ENCODE assay signal across 9 cellular contexts in genomic region chr3:46960081-46960701, GRCh38. TPM values are rescaled to one million over a fixed set of nuclear protein-coding genes. Genes with fewer than 3 reads are reported as not detected.
A peak's percentile ranks its signal among the peaks of the same experiment; 100 is the strongest.
DNase-seq lines count a peak whose midpoint lies in the region; ATAC-seq, FAIRE-seq and TF ChIP-seq lines count a peak whose summit lies in the region.
"Had no signal": no experiment of that assay in that cellular context is flagged by ENCODE, and none has a peak within 500 bp of the region (broad histone marks: within the 10 kb centered on the region; RNA-seq: fewer than 3 reads in every experiment).

No MANE protein-coding gene starts in this region.

- peaks cover 12% of the 10 kb centered on the region for H3K36me3 Mint-ChIP-seq in activated T-cell treated with anti-CD3 and anti-CD28 coated beads, Interleukin-2, amount 50 U/mL, for 4 hours (ENCODE audit: insufficient read depth)
- peaks cover 19% of the 10 kb centered on the region for H3K36me3 Mint-ChIP-seq in type B pancreatic cell

- H3K9me3 Mint-ChIP-seq in activated T-cell treated with anti-CD3 and anti-CD28 coated beads, Interleukin-2, amount 50 U/mL, for 4 hours, result no peaks in the 10 kb centered on the region
- peaks cover 4% of the 10 kb centered on the region for H3K9me3 Mint-ChIP-seq in type B pancreatic cell

- WGBS in prostate gland, result 27% methylated on average over 4 of the region's 4 CpGs

- H3K4me1 Mint-ChIP-seq in activated T-cell treated with anti-CD3 and anti-CD28 coated beads, Interleukin-2, amount 50 U/mL, for 4 hours (ENCODE audit: low read depth), result peaks cover 80% of the 10 kb centered on the region
- peaks cover 60% of the 10 kb centered on the region for H3K4me1 Mint-ChIP-seq in type B pancreatic cell (ENCODE audit: unreplicated experiment)

- peak overlapping the region; percentile 88 to 91 for H3K27ac ChIP-seq in kidney (ENCODE audit: low read depth in 2 of 2, low read length in 2 of 2)
- H3K27ac ChIP-seq in prostate gland, result no peak overlapping the region

- peak overlapping the region; percentile 63 to 79 for H3K9ac ChIP-seq in kidney (ENCODE audit: low read length in 2 of 2)

- FAIRE-seq in kidney (lab: Jason Lieb, UNC), result no peak
- FAIRE-seq: G401.6 had no signal

- DNase-seq in activated T-cell treated with anti-CD3 and anti-CD28 coated beads, Interleukin-2, amount 50 U/mL, for 4 hours, result no peak
- DNase-seq in activated T-cell treated with anti-CD3 and anti-CD28 coated beads, Interleukin-2, amount 50 U/mL, for 1 hour, result no peak
- peak; percentile 70 for DNase-seq in astrocyte of the spinal cord (ENCODE audit: low read depth, low spot score)
- DNase-seq in kidney, result peak; percentile 63
- DNase-seq in type B pancreatic cell (ENCODE audit: extremely low spot score, unreplicated experiment), result no peak
- DNase-seq in prostate gland (ENCODE audit: low spot score), result no peak

- H3K36me3 ChIP-seq in kidney (ENCODE audit: control insufficient read depth in 1 of 2, insufficient read depth in 2 of 2, low read length in 2 of 2) (no peaks in the 10 kb centered on the region), prostate gland (no peaks in the 10 kb centered on the region)

- TF ChIP-seq CTCF in astrocyte of the spinal cord (IDR thresholded peaks at IDR 0.05; ENCODE audit: low read depth, low read length), result no peak
- no peak for TF ChIP-seq CTCF in kidney (IDR thresholded peaks at IDR 0.05; ENCODE audit: borderline replicate concordance, extremely low read depth, insufficient read depth)
- TF ChIP-seq CTCF in type B pancreatic cell (conservative IDR thresholded peaks at IDR 0.05), result no peak
- TF ChIP-seq CTCF in prostate gland (IDR thresholded peaks at IDR 0.05), result no peak

- no peaks in the 10 kb centered on the region for H3K27me3 ChIP-seq in prostate gland (replicated peaks; ENCODE audit: insufficient read depth)

- H3K27ac Mint-ChIP-seq in type B pancreatic cell, result peak overlapping the region; percentile 99

- H3K9me3 ChIP-seq in kidney (ENCODE audit: control insufficient read depth in 1 of 2, low read length in 2 of 2) (no peaks in the 10 kb centered on the region), prostate gland (no peaks in the 10 kb centered on the region)

- H3K4me3 ChIP-seq in astrocyte of the spinal cord (ENCODE audit: low read depth, low read length), result no peak overlapping the region
- H3K4me3 ChIP-seq in kidney (ENCODE audit: low read length in 2 of 2), result peak overlapping the region in 1 of 2 donors; percentile 42
- no peak overlapping the region for H3K4me3 ChIP-seq in prostate gland

- in situ Hi-C loops in astrocyte of the spinal cord (cut with HindIII; ENCODE audit: low sequenced_read_pairs), result no loop called here

- ATAC-seq in activated T-cell treated with anti-CD3 and anti-CD28 coated beads, Interleukin-2, amount 50 U/mL, for 4 hours, result peak in 1 of 2 donors; percentile 12
- no peak for ATAC-seq in GM18861 (IDR thresholded peaks at IDR 0.05; ENCODE audit: unreplicated experiment)
- no peak for ATAC-seq in activated CD4-positive, CD25-positive, alpha-beta regulatory T cell treated with anti-CD3 and anti-CD28 coated beads, Interleukin-2, amount 50 U/mL, for 24 hours

- no peaks in the 10 kb centered on the region for H3K27me3 Mint-ChIP-seq in activated T-cell treated with anti-CD3 and anti-CD28 coated beads, Interleukin-2, amount 50 U/mL, for 4 hours (ENCODE audit: low read depth)
- H3K27me3 Mint-ChIP-seq in type B pancreatic cell, result no peaks in the 10 kb centered on the region

- peaks cover 40 to 45% of the 10 kb centered on the region in 2 donors for H3K4me1 ChIP-seq in kidney (ENCODE audit: control insufficient read depth in 1 of 2, insufficient read depth in 1 of 2, low read depth in 1 of 2, low read length in 2 of 2)
- H3K4me1 ChIP-seq in prostate gland (replicated peaks), result no peaks in the 10 kb centered on the region

- peak overlapping the region; percentile 43 for H3K4me3 Mint-ChIP-seq in activated T-cell treated with anti-CD3 and anti-CD28 coated beads, Interleukin-2, amount 50 U/mL, for 4 hours
- H3K4me3 Mint-ChIP-seq in type B pancreatic cell, result peak overlapping the region; percentile 82

- intact Hi-C loops in kidney (cut with DNase I), result no loop called here
- intact Hi-C loops in prostate gland (cut with DNase I), result no loop called here

- TF ChIP-seq POLR2A in prostate gland (IDR thresholded peaks at IDR 0.05), result no peak

RNA-seq across cellular contexts. Expression of gene CCDC12, which starts 16.4 kb away (rescaled TPM):
- total RNA-seq in activated T-cell treated with anti-CD3 and anti-CD28 coated beads, Interleukin-2, amount 50 U/mL, for 4 hours, result 10 to 100 TPM; 75.9 to 77.6 (median 76.5) TPM
- 59.7 TPM for total RNA-seq in kidney
- polyA plus RNA-seq in kidney (ENCODE audit: insufficient read depth, low read depth, low replicate concordance), result 85.6 TPM
- total RNA-seq in type B pancreatic cell (ENCODE audit: low replicate concordance), result 46.7 and 49.7 TPM in 2 replicates
- 10 to 100 TPM; 34.6 to 78.7 TPM for total RNA-seq in prostate gland

RNA-seq across cellular contexts. Expression of gene NBEAL2, which starts 19.3 kb away (rescaled TPM):
- 10 to 100 TPM; 75.5 to 86.9 (median 80.7) TPM for total RNA-seq in activated T-cell treated with anti-CD3 and anti-CD28 coated beads, Interleukin-2, amount 50 U/mL, for 4 hours
- total RNA-seq in kidney, result 82.8 TPM
- polyA plus RNA-seq in kidney (ENCODE audit: insufficient read depth, low read depth, low replicate concordance), result 25.7 TPM
- total RNA-seq in type B pancreatic cell (ENCODE audit: low replicate concordance), result 115 and 241 TPM in 2 replicates
- total RNA-seq in prostate gland, result 10 to 100 TPM; 25.8 to 53.5 TPM

Comparison
In these comparisons a context has a peak if more than half of its experiments do, and no peak if none do; other contexts are left out.
1. DNase-seq: peak in astrocyte of the spinal cord (single experiment) and kidney (single experiment); none in activated T-cell treated with anti-CD3 and anti-CD28 coated beads, Interleukin-2, amount 50 U/mL, for 4 hours (single experiment), activated T-cell treated with anti-CD3 and anti-CD28 coated beads, Interleukin-2, amount 50 U/mL, for 1 hour (single experiment), type B pancreatic cell (single experiment) and prostate gland (single experiment).
2. H3K27ac ChIP-seq: peak in kidney (2 of 2); none in prostate gland (0 of 2).